ENCODE assay signal across 11 cellular contexts in the genomic region with DNA sequence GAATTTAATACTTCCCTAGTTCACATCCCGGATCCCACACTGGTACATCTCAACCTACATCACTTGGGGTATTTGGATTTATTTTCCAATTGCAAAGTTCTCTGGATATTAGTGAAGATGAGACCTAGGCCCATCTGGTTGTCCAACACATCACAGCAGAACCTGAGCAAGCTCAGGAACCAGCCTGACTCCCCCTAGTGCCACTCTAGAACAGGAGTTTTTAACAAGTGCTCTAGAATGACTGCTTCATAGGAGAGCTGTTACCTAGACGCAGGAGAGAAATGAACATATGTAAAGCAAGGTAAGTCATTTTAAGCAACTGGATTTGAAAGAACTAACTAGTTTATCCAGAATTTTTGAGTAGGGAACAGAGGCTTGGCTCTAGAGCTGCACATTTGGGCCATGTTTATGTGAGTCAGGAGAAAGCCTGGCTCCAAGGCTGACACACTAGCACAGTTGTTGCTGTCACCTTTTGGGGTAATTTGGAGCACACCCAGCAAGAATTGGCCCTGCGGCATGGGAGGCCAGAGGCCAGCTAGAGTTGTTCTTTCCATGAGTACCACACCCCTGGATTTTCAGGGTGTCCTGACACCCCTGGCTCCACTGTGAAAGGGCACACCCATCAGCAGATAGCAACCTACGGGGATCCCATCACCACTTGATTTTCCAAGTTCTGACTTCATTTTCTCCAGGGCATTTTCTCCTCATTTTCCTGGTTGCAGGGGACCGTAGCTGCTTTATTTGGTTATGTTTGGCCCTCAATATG.
DNase-seq lines count a peak whose midpoint lies in the region; ATAC-seq, FAIRE-seq and TF ChIP-seq lines count a peak whose summit lies in the region.
"Had no signal": no experiment of that assay in that cellular context is flagged by ENCODE, and none has a peak within 500 bp of the region (broad histone marks: within the 10 kb centered on the region; RNA-seq: fewer than 3 reads in every experiment).

No MANE protein-coding gene starts in this region.

- H3K27ac Mint-ChIP-seq in activated CD4-positive, alpha-beta memory T cell treated with anti-CD3 and anti-CD28 coated beads, Interleukin-2, amount 10 ng/mL, durations not matched to agents 7 days and 5 days = no peak overlapping the region
- H3K27ac Mint-ChIP-seq in activated naive CD4-positive, alpha-beta T cell treated with anti-CD3 and anti-CD28 coated beads, Interleukin-2, amount 50 U/mL, for 72 hours = no peak overlapping the region
- H3K27ac Mint-ChIP-seq: CD4-positive, alpha-beta memory T cell had no signal

- POLR2A ChIA-PET in AG04450 (lab: Yijun Ruan, JAX) = no interaction called here
- POLR2A ChIA-PET in activated CD4-positive, alpha-beta memory T cell treated with anti-CD3 and anti-CD28 coated beads, Interleukin-2, amount 10 ng/mL, durations not matched to agents 7 days and 5 days (lab: Charles Lee) = no interaction called here

- TF ChIP-seq CTCF in AG04450 (IDR thresholded peaks at IDR 0.05; ENCODE audit: low read depth, low read length) = peak; percentile 19; the same call in 1 of the 2 replicates
- TF ChIP-seq CTCF in OCI-LY1 (IDR thresholded peaks at IDR 0.05; ENCODE audit: low read length) = peak; percentile 28; the same call in 1 of the 2 replicates
- peak; percentile 33 for TF ChIP-seq CTCF in foreskin fibroblast (IDR thresholded peaks at IDR 0.05; ENCODE audit: low read depth, low read length)

- H3K27ac ChIP-seq in AG04450 (ENCODE audit: low read depth, low read length) (no peak overlapping the region), OCI-LY1 (ENCODE audit: low read depth, low read length, poor library complexity, severe bottlenecking) (no peak overlapping the region)

- FAIRE-seq in GM19239 (lab: Jason Lieb, UNC) = no peak

- no peaks in the 10 kb centered on the region for H3K9me3 Mint-ChIP-seq in activated CD4-positive, alpha-beta memory T cell treated with anti-CD3 and anti-CD28 coated beads, Interleukin-2, amount 10 ng/mL, durations not matched to agents 7 days and 5 days
- no peaks in the 10 kb centered on the region for H3K9me3 Mint-ChIP-seq in activated naive CD4-positive, alpha-beta T cell treated with anti-CD3 and anti-CD28 coated beads, Interleukin-2, amount 50 U/mL, for 72 hours
- H3K9me3 Mint-ChIP-seq: neural crest cell had no signal

- no peaks in the 10 kb centered on the region for H3K4me1 Mint-ChIP-seq in activated CD4-positive, alpha-beta memory T cell treated with anti-CD3 and anti-CD28 coated beads, Interleukin-2, amount 10 ng/mL, durations not matched to agents 7 days and 5 days
- H3K4me1 Mint-ChIP-seq: CD4-positive, alpha-beta memory T cell had no signal

- H3K9me3 ChIP-seq in AG04450 (ENCODE audit: control insufficient read depth, insufficient read depth, low read length) (no peaks in the 10 kb centered on the region), OCI-LY1 (ENCODE audit: low read length) (no peaks in the 10 kb centered on the region)

- no peak overlapping the region for H3K4me3 Mint-ChIP-seq in activated CD4-positive, alpha-beta memory T cell treated with anti-CD3 and anti-CD28 coated beads, Interleukin-2, amount 10 ng/mL, durations not matched to agents 7 days and 5 days
- H3K4me3 Mint-ChIP-seq: CD4-positive, alpha-beta memory T cell; neural crest cell had no signal

- ATAC-seq in GM19463 (IDR thresholded peaks at IDR 0.05; ENCODE audit: unreplicated experiment) (peak; percentile 46), HG02970 (IDR thresholded peaks at IDR 0.05; ENCODE audit: low FRiP score, unreplicated experiment) (no peak)
- ATAC-seq in activated naive CD4-positive, alpha-beta T cell treated with anti-CD3 and anti-CD28 coated beads, Interleukin-2, amount 50 U/mL, for 72 hours = no peak

- H3K4me1 ChIP-seq in OCI-LY1 (ENCODE audit: insufficient read depth, low read length, severe bottlenecking) = no peaks in the 10 kb centered on the region

- H3F3A ChIP-seq in OCI-LY1 (ENCODE audit: insufficient read depth, low read length) = no peaks in the 10 kb centered on the region

- H3K36me3 ChIP-seq in OCI-LY1 (ENCODE audit: insufficient read depth, low read length) = no peaks in the 10 kb centered on the region

- H3K4me3 ChIP-seq in AG04450 (ENCODE audit: low read depth, low read length) (no peak overlapping the region), OCI-LY1 (ENCODE audit: low read depth, low read length, poor library complexity, severe bottlenecking) (no peak overlapping the region), foreskin fibroblast (ENCODE audit: low read depth in 1 of 2, low read length in 2 of 2) (no peak overlapping the region)

- DNase-seq in AG04450 (ENCODE audit: low read depth, low spot score) (no peak), foreskin fibroblast (peak in 1 of 2 donors; percentile 59), GM19239 (ENCODE audit: insufficient read length, low spot score) (no peak)
- no peak for DNase-seq in activated CD4-positive, alpha-beta memory T cell treated with anti-CD3 and anti-CD28 coated beads, Interleukin-2, amount 10 ng/mL, durations not matched to agents 7 days and 5 days
- DNase-seq in activated naive CD4-positive, alpha-beta T cell treated with anti-CD3 and anti-CD28 coated beads, Interleukin-2, amount 50 U/mL, for 72 hours (ENCODE audit: low spot score in 2 of 2) = no peak
- DNase-seq: CD4-positive, alpha-beta memory T cell; NCI-H187 had no signal

- no peaks in the 10 kb centered on the region for H4K20me1 ChIP-seq in OCI-LY1 (ENCODE audit: insufficient read depth, low read length)

- H3K36me3 Mint-ChIP-seq in activated CD4-positive, alpha-beta memory T cell treated with anti-CD3 and anti-CD28 coated beads, Interleukin-2, amount 10 ng/mL, durations not matched to agents 7 days and 5 days (ENCODE audit: low read depth) = no peaks in the 10 kb centered on the region
- no peaks in the 10 kb centered on the region for H3K36me3 Mint-ChIP-seq in activated naive CD4-positive, alpha-beta T cell treated with anti-CD3 and anti-CD28 coated beads, Interleukin-2, amount 50 U/mL, for 72 hours
- H3K36me3 Mint-ChIP-seq: CD4-positive, alpha-beta memory T cell had no signal

- no peaks in the 10 kb centered on the region for H3K27me3 Mint-ChIP-seq in activated CD4-positive, alpha-beta memory T cell treated with anti-CD3 and anti-CD28 coated beads, Interleukin-2, amount 10 ng/mL, durations not matched to agents 7 days and 5 days
- H3K27me3 Mint-ChIP-seq: CD4-positive, alpha-beta memory T cell had no signal

- no peaks in the 10 kb centered on the region for H3K27me3 ChIP-seq in AG04450 (ENCODE audit: control insufficient read depth, insufficient read depth, low read length)
- H3K27me3 ChIP-seq in OCI-LY1 (ENCODE audit: insufficient read depth, low read length) = no peaks in the 10 kb centered on the region

- no peak overlapping the region for H3K4me2 ChIP-seq in OCI-LY1 (ENCODE audit: low read length)

- no peaks in the 10 kb centered on the region for H3K79me2 ChIP-seq in OCI-LY1 (ENCODE audit: insufficient read depth, low read length)

- CTCF ChIA-PET in AG04450 (lab: Charles Lee) = no interaction called here
- CTCF ChIA-PET in activated CD4-positive, alpha-beta memory T cell treated with anti-CD3 and anti-CD28 coated beads, Interleukin-2, amount 10 ng/mL, durations not matched to agents 7 days and 5 days (lab: Charles Lee) = no interaction called here

- no peaks in the 10 kb centered on the region for H3K9me2 ChIP-seq in OCI-LY1 (ENCODE audit: low read depth, low read length)

- H3K9ac ChIP-seq in OCI-LY1 (ENCODE audit: low read length) = no peak overlapping the region

- no peak overlapping the region for H2AFZ ChIP-seq in OCI-LY1 (ENCODE audit: low read length)
